Comparison of ENCODE assay signal across 26 cellular contexts in the genomic region with DNA sequence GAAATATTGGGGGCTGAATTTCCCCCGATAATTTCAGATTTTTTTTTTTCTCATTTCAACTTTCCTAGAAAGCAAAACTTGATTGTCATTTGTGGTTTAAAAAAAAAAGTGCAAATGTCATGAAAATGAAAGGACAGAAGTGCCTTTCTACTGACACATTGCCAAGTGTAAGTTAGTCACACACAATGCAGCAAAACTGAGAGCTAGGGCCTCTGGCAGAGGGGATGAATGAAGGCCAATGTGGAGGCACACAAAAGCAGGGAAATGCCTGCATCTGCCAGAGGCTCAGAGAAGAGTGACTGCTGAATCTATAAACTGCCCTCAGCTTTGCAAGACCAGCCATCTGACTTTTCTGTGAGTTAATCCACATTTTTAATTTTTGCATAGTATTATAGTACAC. TPM values are rescaled to one million over a fixed set of nuclear protein-coding genes. Genes with fewer than 3 reads are reported as not detected.
"Had no signal": no experiment of that assay in that cellular context is flagged by ENCODE, and none has a peak within 500 bp of the region (broad histone marks: within the 10 kb centered on the region; RNA-seq: fewer than 3 reads in every experiment).

No MANE protein-coding gene starts in this region.

- H3K27ac Mint-ChIP-seq: activated naive CD4-positive, alpha-beta T cell treated with anti-CD3 and anti-CD28 coated beads for 36 hours; progenitor cell of endocrine pancreas; stimulated activated naive CD8-positive, alpha-beta T cell treated with anti-CD3 and anti-CD28 coated beads, Interleukin-15, Interleukin-2, amounts not matched to agents 100 ng/mL and 50 ng/mL, for 24 hours; T-helper 1 cell treated with Interleukin-12 subunit alpha and Interleukin-12 subunit beta and Interleukin-4 antibody, amounts not matched to agents 30 μg/mL and 1 μg/mL, for 36 hours had no signal

- H3K4me3 Mint-ChIP-seq: activated naive CD4-positive, alpha-beta T cell treated with anti-CD3 and anti-CD28 coated beads for 36 hours; naive thymus-derived CD4-positive, alpha-beta T cell; stimulated activated naive CD8-positive, alpha-beta T cell treated with anti-CD3 and anti-CD28 coated beads, Interleukin-15, Interleukin-2, amounts not matched to agents 100 ng/mL and 50 ng/mL, for 24 hours; T-helper 1 cell treated with Interleukin-12 subunit alpha and Interleukin-12 subunit beta and Interleukin-4 antibody, amounts not matched to agents 30 μg/mL and 1 μg/mL, for 36 hours had no signal

- H3K4me1 Mint-ChIP-seq: naive thymus-derived CD4-positive, alpha-beta T cell had no signal

- H3K27me3 ChIP-seq: breast epithelium, gastroesophageal sphincter, right atrium auricular region, suprapubic skin, uterus had no signal

- DNase-seq: activated CD4-positive, alpha-beta T cell treated with anti-CD3 and anti-CD28 coated beads, Interleukin-2, amount 50 U/mL, for 1 hour; activated CD8-positive, alpha-beta memory T cell treated with anti-CD3 and anti-CD28 coated beads, Interleukin-2, amount 50 U/mL, for 4 hours; activated naive CD4-positive, alpha-beta T cell treated with anti-CD3 and anti-CD28 coated beads for 36 hours; activated T-cell treated with anti-CD3 and anti-CD28 coated beads, Interleukin-2, amount 50 U/mL, for 4 hours; cerebellar nuclear complex; cortex of kidney; erythroblast; heart right ventricle; kidney glomerular epithelial cell; left ventricle myocardium superior; mesenchymal stem cell; naive thymus-derived CD4-positive, alpha-beta T cell; nucleus accumbens; stimulated activated CD4-positive, alpha-beta T cell treated with anti-CD3 and anti-CD28 coated beads, Interleukin-12 subunit alpha, Interleukin-12 subunit beta, amount 100 ng/mL, for 4 hours; stimulated activated CD4-positive, alpha-beta T cell treated with anti-CD3 and anti-CD28 coated beads, Interleukin-1b, Interleukin-23, amount 100 ng/mL, for 48 hours; stimulated activated CD8-positive, alpha-beta memory T cell treated with anti-CD3 and anti-CD28 coated beads, Interleukin-4, amount 100 ng/mL, for 48 hours; transverse colon; uterus had no signal

- H3K9me3 ChIP-seq: breast epithelium, gastroesophageal sphincter, heart right ventricle, right atrium auricular region, suprapubic skin, transverse colon, uterus had no signal

- H3K36me3 ChIP-seq: breast epithelium, gastroesophageal sphincter, heart right ventricle, right atrium auricular region, suprapubic skin, transverse colon, uterus had no signal

- H3K4me3 ChIP-seq: breast epithelium, gastroesophageal sphincter, heart right ventricle, right atrium auricular region, suprapubic skin, transverse colon, uterus had no signal

- H3K9me3 Mint-ChIP-seq: activated naive CD4-positive, alpha-beta T cell treated with anti-CD3 and anti-CD28 coated beads for 36 hours; activated T-cell treated with anti-CD3 and anti-CD28 coated beads, Interleukin-2, amount 50 U/mL, for 4 hours; naive thymus-derived CD4-positive, alpha-beta T cell; stimulated activated naive CD8-positive, alpha-beta T cell treated with anti-CD3 and anti-CD28 coated beads, Interleukin-15, Interleukin-2, amounts not matched to agents 100 ng/mL and 50 ng/mL, for 24 hours; T-helper 1 cell treated with Interleukin-12 subunit alpha and Interleukin-12 subunit beta and Interleukin-4 antibody, amounts not matched to agents 30 μg/mL and 1 μg/mL, for 36 hours had no signal

- ATAC-seq: activated T-cell treated with anti-CD3 and anti-CD28 coated beads, Interleukin-2, amount 50 U/mL, for 4 hours; gastroesophageal sphincter; heart right ventricle; left ventricle myocardium superior; naive thymus-derived CD4-positive, alpha-beta T cell had no signal

RNA-seq across cellular contexts. Expression of a gene that starts 6.8 kb away (rescaled TPM):
- total RNA-seq: activated naive CD4-positive, alpha-beta T cell treated with anti-CD3 and anti-CD28 coated beads for 36 hours; activated T-cell treated with anti-CD3 and anti-CD28 coated beads, Interleukin-2, amount 50 U/mL, for 4 hours; gastroesophageal sphincter; heart right ventricle; left ventricle myocardium superior; mucosa of gallbladder; naive thymus-derived CD4-positive, alpha-beta T cell; progenitor cell of endocrine pancreas; right atrium auricular region; suprapubic skin; transverse colon had no signal

RNA-seq across cellular contexts. Expression of a gene that starts 38.8 kb away (rescaled TPM):
- total RNA-seq: activated naive CD4-positive, alpha-beta T cell treated with anti-CD3 and anti-CD28 coated beads for 36 hours; activated T-cell treated with anti-CD3 and anti-CD28 coated beads, Interleukin-2, amount 50 U/mL, for 4 hours; breast epithelium; gastroesophageal sphincter; heart right ventricle; left ventricle myocardium superior; mucosa of gallbladder; naive thymus-derived CD4-positive, alpha-beta T cell; progenitor cell of endocrine pancreas; right atrium auricular region; suprapubic skin; transverse colon; uterus had no signal

RNA-seq across cellular contexts. Expression of a gene that starts 56.0 kb away (rescaled TPM):
- total RNA-seq: activated naive CD4-positive, alpha-beta T cell treated with anti-CD3 and anti-CD28 coated beads for 36 hours; activated T-cell treated with anti-CD3 and anti-CD28 coated beads, Interleukin-2, amount 50 U/mL, for 4 hours; breast epithelium; gastroesophageal sphincter; heart right ventricle; left ventricle myocardium superior; mucosa of gallbladder; naive thymus-derived CD4-positive, alpha-beta T cell; progenitor cell of endocrine pancreas; right atrium auricular region; suprapubic skin; transverse colon; uterus had no signal
